Comparison of ENCODE assay signal across 20 cellular contexts in genomic region chr5:83644301-83644700, GRCh38.
"Had no signal": no experiment of that assay in that cellular context is flagged by ENCODE, and none has a peak within 500 bp of the region (broad histone marks: within the 10 kb centered on the region; RNA-seq: fewer than 3 reads in every experiment).

No MANE protein-coding gene starts in this region.

- H3K9me3 ChIP-seq: SK-N-SH had no signal

- H3K9me2 ChIP-seq: SK-N-SH had no signal

- H3K27ac ChIP-seq: KMS-11, RWPE1 had no signal

- ATAC-seq: HepG2 had no signal

- H3K4me2 ChIP-seq: KMS-11, SK-N-SH had no signal

- H3K9ac ChIP-seq: KMS-11, SK-N-SH had no signal

- DNase-seq: IMR-90, Kasumi-1, MV-4-11, NCI-H1048, NCI-H1105, NCI-H1417, NCI-H1436 treated with DMSO at 0.1 percent for 48 hours, NCI-H1694 treated with DMSO at 0.1 percent for 48 hours, NCI-H1930, NCI-H2107, NCI-H2227 treated with DMSO at 0.1 percent for 48 hours, NCI-H524, NCI-H526 treated with DMSO at 0.1 percent for 48 hours, NCI-H748 treated with DMSO at 0.1 percent for 48 hours, SHP77, SK-N-SH, SW 1271 had no signal
